ENCODE assay signal across 29 cellular contexts in genomic region chr16:35197656-35198055, GRCh38.
"Had no signal": no experiment of that assay in that cellular context is flagged by ENCODE, and none has a peak within 500 bp of the region (broad histone marks: within the 10 kb centered on the region; RNA-seq: fewer than 3 reads in every experiment).

No MANE protein-coding gene starts in this region.

- H3K27ac ChIP-seq: neural progenitor cell, ovary, parathyroid adenoma, psoas muscle, right lobe of liver, sigmoid colon, suprapubic skin, testis, tibial artery, transverse colon, upper lobe of right lung, uterus had no signal

- H3K36me3 ChIP-seq: neural progenitor cell, ovary, right lobe of liver, sigmoid colon, suprapubic skin, tibial artery, transverse colon, upper lobe of right lung, uterus had no signal

- H3K36me3 Mint-ChIP-seq: neural progenitor cell; stimulated activated memory B cell treated with anti-CD40 and anti-IgM and Interleukin-4, amounts not matched to agents 10 μg/mL and 1 μg/mL and 100 μg/mL, for 72 hours; type B pancreatic cell had no signal

- H3K9me3 ChIP-seq: ovary, psoas muscle, right lobe of liver, testis, transverse colon, upper lobe of right lung, uterus had no signal

- H3K4me1 Mint-ChIP-seq: nephron; neural progenitor cell; stimulated activated memory B cell treated with anti-CD40 and anti-IgM and Interleukin-4, amounts not matched to agents 10 μg/mL and 1 μg/mL and 100 μg/mL, for 72 hours; stimulated activated naive CD8-positive, alpha-beta T cell treated with anti-CD3 and anti-CD28 coated beads, Interleukin-15, amount 100 ng/mL, for 72 hours had no signal

- H3K9me3 Mint-ChIP-seq: stimulated activated memory B cell treated with anti-CD40 and anti-IgM and Interleukin-4, amounts not matched to agents 10 μg/mL and 1 μg/mL and 100 μg/mL, for 72 hours; type B pancreatic cell had no signal

- H3K27me3 Mint-ChIP-seq: naive thymus-derived CD8-positive, alpha-beta T cell; progenitor cell of endocrine pancreas; stimulated activated memory B cell treated with anti-CD40 and anti-IgM and Interleukin-4, amounts not matched to agents 10 μg/mL and 1 μg/mL and 100 μg/mL, for 72 hours; stimulated activated naive CD8-positive, alpha-beta T cell treated with anti-CD3 and anti-CD28 coated beads, Interleukin-15, amount 100 ng/mL, for 72 hours; type B pancreatic cell had no signal

- DNase-seq: naive thymus-derived CD8-positive, alpha-beta T cell; occipital lobe; ovary; psoas muscle; right lobe of liver; sigmoid colon; small intestine; stimulated activated CD4-positive, alpha-beta T cell treated with anti-CD3 and anti-CD28 coated beads, Interleukin-12 subunit alpha, Interleukin-12 subunit beta, amount 100 ng/mL, for 4 hours; stimulated activated CD4-positive, alpha-beta T cell treated with anti-CD3 and anti-CD28 coated beads, Interleukin-1b, Interleukin-23, amount 100 ng/mL, for 48 hours; stimulated activated CD4-positive, alpha-beta T cell treated with anti-CD3 and anti-CD28 coated beads, Interleukin-4, amount 100 ng/mL, for 1 hour; stimulated activated CD4-positive, alpha-beta T cell treated with anti-CD3 and anti-CD28 coated beads, Interleukin-4, amount 100 ng/mL, for 4 hours; stimulated activated CD8-positive, alpha-beta memory T cell treated with anti-CD3 and anti-CD28 coated beads, Interleukin-4, amount 100 ng/mL, for 48 hours; stimulated activated naive CD4-positive, alpha-beta T cell; stimulated activated naive CD8-positive, alpha-beta T cell treated with anti-CD3 and anti-CD28 coated beads, Interleukin-15, amount 100 ng/mL, for 72 hours; stimulated activated naive CD8-positive, alpha-beta T cell treated with anti-CD3 and anti-CD28 coated beads, Interleukin-15, Interleukin-2, amounts not matched to agents 100 U/mL and 50 U/mL, for 24 hours; substantia nigra; testis; tibial artery; transverse colon; uterus had no signal

- H3K27me3 ChIP-seq: neural progenitor cell, ovary, right lobe of liver, sigmoid colon, suprapubic skin, testis, tibial artery, transverse colon, upper lobe of right lung, uterus had no signal

- H3K4me3 Mint-ChIP-seq: naive thymus-derived CD8-positive, alpha-beta T cell; nephron; neural progenitor cell; stimulated activated memory B cell treated with anti-CD40 and anti-IgM and Interleukin-4, amounts not matched to agents 10 μg/mL and 1 μg/mL and 100 μg/mL, for 72 hours; stimulated activated naive CD8-positive, alpha-beta T cell treated with anti-CD3 and anti-CD28 coated beads, Interleukin-15, amount 100 ng/mL, for 72 hours; type B pancreatic cell had no signal

- ATAC-seq: naive thymus-derived CD8-positive, alpha-beta T cell; psoas muscle; right cardiac atrium; right lobe of liver; stimulated activated memory B cell treated with anti-CD40 and anti-IgM and Interleukin-4, amounts not matched to agents 10 μg/mL and 1 μg/mL and 100 μg/mL, for 72 hours; stimulated activated naive CD8-positive, alpha-beta T cell treated with anti-CD3 and anti-CD28 coated beads, Interleukin-15, amount 100 ng/mL, for 72 hours; stimulated activated naive CD8-positive, alpha-beta T cell treated with anti-CD3 and anti-CD28 coated beads, Interleukin-15, Interleukin-2, amounts not matched to agents 100 U/mL and 50 U/mL, for 24 hours; upper lobe of right lung had no signal

- H3K4me3 ChIP-seq: neural progenitor cell, ovary, psoas muscle, right lobe of liver, sigmoid colon, suprapubic skin, testis, tibial artery, transverse colon, upper lobe of right lung, uterus had no signal

- H3K27ac Mint-ChIP-seq: naive thymus-derived CD8-positive, alpha-beta T cell; nephron; neural progenitor cell; progenitor cell of endocrine pancreas; stimulated activated memory B cell treated with anti-CD40 and anti-IgM and Interleukin-4, amounts not matched to agents 10 μg/mL and 1 μg/mL and 100 μg/mL, for 72 hours; stimulated activated naive CD8-positive, alpha-beta T cell treated with anti-CD3 and anti-CD28 coated beads, Interleukin-15, amount 100 ng/mL, for 72 hours; type B pancreatic cell had no signal

- H3K4me1 ChIP-seq: neural progenitor cell, parathyroid adenoma, psoas muscle, right lobe of liver, sigmoid colon, suprapubic skin, testis, tibial artery, transverse colon, upper lobe of right lung, uterus had no signal
